ENCODE assay signal across 8 cellular contexts in genomic region chr10:43348511-43349312, GRCh38. TPM values are rescaled to one million over a fixed set of nuclear protein-coding genes. Genes with fewer than 3 reads are reported as not detected.
DNase-seq lines count a peak whose midpoint lies in the region; ATAC-seq and TF ChIP-seq lines count a peak whose summit lies in the region.

No MANE protein-coding gene starts in this region.

- H3K27me3 ChIP-seq in CD8-positive, alpha-beta T cell (ENCODE audit: insufficient read depth, low read length), result no peaks in the 10 kb centered on the region
- H3K27me3 ChIP-seq in mesendoderm (ENCODE audit: insufficient read depth, low read length, poor library complexity), result no peaks in the 10 kb centered on the region

- TF ChIP-seq CTCF in CD8-positive, alpha-beta T cell (IDR thresholded peaks at IDR 0.05), result peak; percentile 91

- peak; percentile 100 for ATAC-seq in CD8-positive, alpha-beta T cell
- ATAC-seq in GM19395 (IDR thresholded peaks at IDR 0.05; ENCODE audit: unreplicated experiment), result peak; percentile 100
- ATAC-seq in HG03457 (IDR thresholded peaks at IDR 0.05; ENCODE audit: unreplicated experiment), result peak; percentile 99

- no peaks in the 10 kb centered on the region for H3K9me3 Mint-ChIP-seq in CD8-positive, alpha-beta T cell
- H3K9me3 Mint-ChIP-seq in activated CD4-positive, alpha-beta memory T cell treated with anti-CD3 and anti-CD28 coated beads, Interleukin-2, amount 10 ng/mL, durations not matched to agents 7 days and 5 days, result no peaks in the 10 kb centered on the region

- H3K56ac ChIP-seq in mesendoderm (ENCODE audit: low read length), result no peak overlapping the region

- H4K5ac ChIP-seq in mesendoderm (ENCODE audit: low read length), result no peak overlapping the region

- peak; percentile 73 to 93 (median 83) for DNase-seq in CD8-positive, alpha-beta T cell
- peak; percentile 56 for DNase-seq in NCI-H774 (lab: John Stamatoyannopoulos, UW)
- DNase-seq in activated CD4-positive, alpha-beta memory T cell treated with anti-CD3 and anti-CD28 coated beads, Interleukin-2, amount 10 ng/mL, durations not matched to agents 7 days and 5 days, result peak; percentile 91
- peak; percentile 70 for DNase-seq in effector CD8-positive, alpha-beta T cell (lab: John Stamatoyannopoulos, UW)
- DNase-seq in mesendoderm, result peak; percentile 91
- DNase-seq in stimulated activated CD8-positive, alpha-beta memory T cell treated with anti-CD3 and anti-CD28 coated beads, Interleukin-2, amount 100 ng/mL, for 48 hours (ENCODE audit: low read depth in 2 of 2), result peak; percentile 63 to 80

- no peak overlapping the region for H3K27ac ChIP-seq in CD8-positive, alpha-beta T cell (ENCODE audit: low read depth, low read length)
- no peak overlapping the region for H3K27ac ChIP-seq in mesendoderm (ENCODE audit: low read depth, low read length)

- no peak overlapping the region for H3K18ac ChIP-seq in mesendoderm (ENCODE audit: low read length)

- H4K8ac ChIP-seq in mesendoderm (ENCODE audit: low read depth, low read length), result no peak overlapping the region

- H3K9me3 ChIP-seq in CD8-positive, alpha-beta T cell (ENCODE audit: low read length), result no peaks in the 10 kb centered on the region

- no peak overlapping the region for H2BK120ac ChIP-seq in mesendoderm (ENCODE audit: low read depth, low read length)

- intact Hi-C loops in CD8-positive, alpha-beta T cell (cut with DNase I, micrococcal nuclease), result loop anchor here (1.0 to 2.0 kb wide), 10 partner anchors 55 to 566 kb away; partner anchors contain the start of genes BMS1 (in 1 of the 2), CSGALNACT2 (in 1 of the 2) and RASGEF1A (in 1 of the 2)

- H3K36me3 ChIP-seq in CD8-positive, alpha-beta T cell (ENCODE audit: insufficient read depth, low read length), result no peaks in the 10 kb centered on the region
- H3K36me3 ChIP-seq in mesendoderm (ENCODE audit: control insufficient read depth, insufficient read depth, low read length), result no peaks in the 10 kb centered on the region

- H3K27me3 Mint-ChIP-seq in CD8-positive, alpha-beta T cell (ENCODE audit: low read depth), result peaks cover 15% of the 10 kb centered on the region
- H3K27me3 Mint-ChIP-seq in activated CD4-positive, alpha-beta memory T cell treated with anti-CD3 and anti-CD28 coated beads, Interleukin-2, amount 10 ng/mL, durations not matched to agents 7 days and 5 days, result peaks cover 14% of the 10 kb centered on the region

- POLR2A ChIA-PET in CD8-positive, alpha-beta T cell (lab: Charles Lee), result interaction anchor here (0.6 to 1.2 kb wide), 5 partner anchors 45 to 211 kb away, joined by 3 to 5 read pairs (median 3); partner anchors contain the start of gene CSGALNACT2
- POLR2A ChIA-PET in activated CD4-positive, alpha-beta memory T cell treated with anti-CD3 and anti-CD28 coated beads, Interleukin-2, amount 10 ng/mL, durations not matched to agents 7 days and 5 days (lab: Charles Lee), result interaction anchor here (0.6 to 2.3 kb wide), 4 partner anchors 49 to 83 kb away, joined by 3 to 19 read pairs (median 4); no protein-coding TSS in a partner anchor

- peaks cover 13% of the 10 kb centered on the region for H3K4me1 ChIP-seq in CD8-positive, alpha-beta T cell (ENCODE audit: insufficient read depth, low read length)
- H3K4me1 ChIP-seq in mesendoderm (ENCODE audit: control insufficient read depth, low read depth, low read length), result no peaks in the 10 kb centered on the region

- H3K23ac ChIP-seq in mesendoderm (ENCODE audit: low read length), result no peak overlapping the region

- H3K9ac ChIP-seq in mesendoderm (ENCODE audit: low read length), result no peak overlapping the region

- H3K79me1 ChIP-seq in mesendoderm (ENCODE audit: low read length), result no peaks in the 10 kb centered on the region

- H3K4ac ChIP-seq in mesendoderm (ENCODE audit: low read depth, low read length), result no peak overlapping the region

- no peak overlapping the region for H3K4me3 Mint-ChIP-seq in CD8-positive, alpha-beta T cell
- H3K4me3 Mint-ChIP-seq in activated CD4-positive, alpha-beta memory T cell treated with anti-CD3 and anti-CD28 coated beads, Interleukin-2, amount 10 ng/mL, durations not matched to agents 7 days and 5 days, result no peak overlapping the region

- CTCF ChIA-PET in CD8-positive, alpha-beta T cell (lab: Charles Lee), result interaction anchor here (0.6 to 5.0 kb wide), 35 partner anchors 8 to 192 kb away, joined by 3 to 98 read pairs (median 4); partner anchors contain the start of gene FXYD4
- CTCF ChIA-PET in activated CD4-positive, alpha-beta memory T cell treated with anti-CD3 and anti-CD28 coated beads, Interleukin-2, amount 10 ng/mL, durations not matched to agents 7 days and 5 days (lab: Charles Lee), result interaction anchor here (0.6 to 2.8 kb wide), 19 partner anchors 8 to 227 kb away, joined by 3 to 105 read pairs (median 6); partner anchors contain the start of genes RASGEF1A and ZNF487

- H3K36me3 Mint-ChIP-seq in CD8-positive, alpha-beta T cell, result no peaks in the 10 kb centered on the region
- peaks cover 3% of the 10 kb centered on the region for H3K36me3 Mint-ChIP-seq in activated CD4-positive, alpha-beta memory T cell treated with anti-CD3 and anti-CD28 coated beads, Interleukin-2, amount 10 ng/mL, durations not matched to agents 7 days and 5 days (ENCODE audit: low read depth)

- WGBS in mesendoderm (ENCODE audit: extremely low coverage, insufficient coverage, low lambda C conversion rate), result no CpG with 5 or more reads among the region's 13 CpGs

- no peak overlapping the region for H2AK5ac ChIP-seq in mesendoderm (ENCODE audit: low read length)

- no peak overlapping the region for H2BK5ac ChIP-seq in mesendoderm (ENCODE audit: low read length)

- H3K4me3 ChIP-seq in CD8-positive, alpha-beta T cell (ENCODE audit: low read depth, low read length), result no peak overlapping the region
- H3K4me3 ChIP-seq in mesendoderm (ENCODE audit: low read length), result no peak overlapping the region

- peaks cover 12% of the 10 kb centered on the region for H3K4me1 Mint-ChIP-seq in CD8-positive, alpha-beta T cell (ENCODE audit: low read depth)
- peaks cover 51% of the 10 kb centered on the region for H3K4me1 Mint-ChIP-seq in activated CD4-positive, alpha-beta memory T cell treated with anti-CD3 and anti-CD28 coated beads, Interleukin-2, amount 10 ng/mL, durations not matched to agents 7 days and 5 days

- no peak overlapping the region for H3K27ac Mint-ChIP-seq in CD8-positive, alpha-beta T cell
- peak overlapping the region; percentile 64 for H3K27ac Mint-ChIP-seq in activated CD4-positive, alpha-beta memory T cell treated with anti-CD3 and anti-CD28 coated beads, Interleukin-2, amount 10 ng/mL, durations not matched to agents 7 days and 5 days

- no peaks in the 10 kb centered on the region for H3K79me2 ChIP-seq in mesendoderm (ENCODE audit: control insufficient read depth, insufficient read depth, low read length)

- no peak overlapping the region for H3K4me2 ChIP-seq in mesendoderm (ENCODE audit: low read length)

- H2BK15ac ChIP-seq in mesendoderm (replicated peaks; ENCODE audit: low read depth), result no peak overlapping the region

RNA-seq across cellular contexts. Expression of gene FXYD4, which starts 22.7 kb away (rescaled TPM):
- not detected for total RNA-seq in CD8-positive, alpha-beta T cell
- not detected for total RNA-seq in activated CD4-positive, alpha-beta memory T cell treated with anti-CD3 and anti-CD28 coated beads, Interleukin-2, amount 10 ng/mL, durations not matched to agents 7 days and 5 days
- not detected for polyA plus RNA-seq in mesendoderm (2013, experiment 1 of 2)
- polyA plus RNA-seq in mesendoderm (2013, experiment 2 of 2), result 0.13 TPM
